32 cellular contexts compared by ENCODE assay signal in genomic region chrX:100969936-100970335, GRCh38. TPM values are rescaled to one million over a fixed set of nuclear protein-coding genes. Genes with fewer than 3 reads are reported as not detected.
"Had no signal": no experiment of that assay in that cellular context is flagged by ENCODE, and none has a peak within 500 bp of the region (broad histone marks: within the 10 kb centered on the region; RNA-seq: fewer than 3 reads in every experiment).

No MANE protein-coding gene starts in this region.

- H3K9me3 ChIP-seq: ascending aorta had no signal

- H3K27ac ChIP-seq: ascending aorta, cardiac muscle cell, VCaP had no signal

- H3K4me1 ChIP-seq: ascending aorta had no signal

- H3K4me3 ChIP-seq: ascending aorta, cardiac muscle cell had no signal

- DNase-seq: activated B cell treated with CpG ODN at 0.5 μM for 24 hours; activated CD4-positive, alpha-beta memory T cell treated with anti-CD3 and anti-CD28 coated beads for 36 hours; activated CD4-positive, alpha-beta T cell treated with anti-CD3 and anti-CD28 coated beads for 4 hours; activated CD4-positive, alpha-beta T cell treated with anti-CD3 and anti-CD28 coated beads, Interleukin-2, amount 10 ng/mL, durations not matched to agents 24 days and 14 days; activated CD4-positive, alpha-beta T cell treated with anti-CD3 and anti-CD28 coated beads, Interleukin-2, amount 50 U/mL, for 1 hour; activated CD4-positive, alpha-beta T cell treated with anti-CD3 and anti-CD28 coated beads, Interleukin-2, amount 50 U/mL, for 4 hours; activated CD4-positive, CD25-positive, alpha-beta regulatory T cell treated with anti-CD3 and anti-CD28 coated beads, Interleukin-2, amount 50 U/mL, for 72 hours; activated CD8-positive, alpha-beta memory T cell treated with anti-CD3 and anti-CD28 coated beads, Interleukin-2, amount 50 U/mL, for 48 hours; activated CD8-positive, alpha-beta T cell treated with anti-CD3 and anti-CD28 coated beads for 36 hours; activated effector memory CD4-positive, alpha-beta T cell treated with Interleukin-2 at 50 U/mL for 16 hours; activated gamma-delta T cell; activated naive CD4-positive, alpha-beta T cell treated with anti-CD3 and anti-CD28 coated beads, Interleukin-2, amount 10 ng/mL, durations not matched to agents 7 days and 5 days; activated naive CD4-positive, alpha-beta T cell treated with Interleukin-2 at 50 U/mL for 16 hours; activated naive CD8-positive, alpha-beta T cell treated with anti-CD3 and anti-CD28 coated beads, Interleukin-2, amount 10 ng/mL, durations not matched to agents 7 days and 5 days; activated naive CD8-positive, alpha-beta T cell treated with anti-CD3 and anti-CD28 coated beads, Interleukin-2, amount 50 U/mL, for 24 hours; activated T-cell treated with anti-CD3 and anti-CD28 coated beads, Interleukin-2, amount 50 U/mL, for 24 hours; activated T-cell treated with anti-CD3 and anti-CD28 coated beads, Interleukin-2, amount 50 U/mL, for 48 hours; amygdala; anterior cingulate cortex; caudate nucleus; cerebellar nuclear complex; T-helper 1 cell; T-helper 2 cell; T-helper 9 cell had no signal

- H3K36me3 ChIP-seq: ascending aorta, cardiac muscle cell had no signal

- ATAC-seq: activated CD8-positive, alpha-beta T cell treated with anti-CD3 and anti-CD28 coated beads for 36 hours; activated naive CD8-positive, alpha-beta T cell treated with anti-CD3 and anti-CD28 coated beads, Interleukin-2, amount 50 U/mL, for 24 hours had no signal

- H3K27me3 ChIP-seq: ascending aorta, cardiac muscle cell had no signal

RNA-seq across cellular contexts. Expression of gene ARL13A, which starts 0.4 kb away (rescaled TPM):
- total RNA-seq: activated B cell treated with CpG ODN at 0.5 μM for 24 hours; activated CD4-positive, alpha-beta memory T cell treated with anti-CD3 and anti-CD28 coated beads for 36 hours; activated CD4-positive, alpha-beta T cell treated with anti-CD3 and anti-CD28 coated beads, Interleukin-2, amount 10 ng/mL, durations not matched to agents 24 days and 14 days; activated CD8-positive, alpha-beta memory T cell treated with anti-CD3 and anti-CD28 coated beads for 36 hours; activated CD8-positive, alpha-beta T cell treated with anti-CD3 and anti-CD28 coated beads for 36 hours; activated naive CD8-positive, alpha-beta T cell treated with anti-CD3 and anti-CD28 coated beads, Interleukin-2, amount 10 ng/mL, durations not matched to agents 7 days and 5 days; activated T-helper 2 cell treated with anti-CD3 and anti-CD28 coated beads, Interferon-gamma antibody, Interleukin-2, Interleukin-4, amounts not matched to agents 10 μg/mL and 5 μg/mL and 100 μg/mL, durations not matched to agents 14 hours and 24 hours and 36 hours; ascending aorta; bronchial epithelial cell; chondrocyte had no signal
- polyA plus RNA-seq: adipose tissue, cardiac muscle cell had no signal

RNA-seq across cellular contexts. Expression of gene XKRX, which starts 41.2 kb away (rescaled TPM):
- total RNA-seq: ascending aorta, chondrocyte had no signal
